Comparison of ENCODE assay signal across 8 cellular contexts in the genomic region with DNA sequence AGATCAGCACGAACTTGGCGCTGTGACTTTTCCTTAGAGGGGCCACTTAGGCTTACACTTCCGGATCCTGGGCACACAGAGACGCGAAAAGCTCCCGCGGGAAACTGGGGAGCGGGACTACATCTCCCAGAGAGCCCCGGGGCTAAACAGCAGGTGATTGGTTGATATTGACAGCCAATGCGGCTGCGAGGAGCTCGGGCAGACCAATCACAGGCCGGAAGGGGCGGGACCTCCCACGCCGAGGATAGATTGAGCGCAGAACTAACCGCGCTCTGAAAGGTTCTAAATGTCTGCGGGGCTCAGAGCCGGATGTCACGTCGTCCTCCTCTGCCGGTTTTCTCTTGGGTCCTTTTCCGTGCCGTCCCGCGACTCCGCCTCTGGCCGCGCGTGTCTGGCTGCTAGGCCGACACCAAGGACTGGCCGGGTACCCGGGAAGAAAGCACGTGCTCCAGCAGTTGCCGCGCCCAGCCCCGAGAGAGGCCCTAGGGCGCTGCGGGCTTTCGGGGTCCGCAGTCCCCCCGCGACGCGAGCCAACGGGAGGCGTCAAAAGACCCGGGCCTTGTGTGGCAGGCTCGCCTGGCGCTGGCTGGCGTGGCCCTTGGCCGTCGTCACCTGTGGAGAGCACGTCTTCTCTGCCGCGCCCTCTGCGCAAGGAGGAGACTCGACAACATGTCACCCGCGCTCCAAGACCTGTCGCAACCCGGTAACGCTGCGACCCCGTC. TPM values are rescaled to one million over a fixed set of nuclear protein-coding genes. Genes with fewer than 3 reads are reported as not detected.
DNase-seq lines count a peak whose midpoint lies in the region; ATAC-seq lines count a peak whose summit lies in the region.

Gene MTR, plus strand, starts transcription at position 258 of the 722 bp plus-strand sequence. Its CDS starts 412 bp downstream, at position 670.

- peaks cover 5% of the 10 kb centered on the region for H3K27me3 Mint-ChIP-seq in activated CD4-positive, alpha-beta T cell treated with anti-CD3 and anti-CD28 coated beads, Interleukin-2, amount 10 ng/mL, durations not matched to agents 7 days and 5 days

- H3K4me1 ChIP-seq in BLaER1 = peaks cover 27% of the 10 kb centered on the region

- peaks cover 30% of the 10 kb centered on the region; the same call in 1 of the 2 replicates for H4K20me1 ChIP-seq in BLaER1

- peak within 1 kb of the TSS; percentile 100 for H3K27ac Mint-ChIP-seq in activated CD4-positive, alpha-beta T cell treated with anti-CD3 and anti-CD28 coated beads, Interleukin-2, amount 10 ng/mL, durations not matched to agents 7 days and 5 days

- no peaks in the 10 kb centered on the region for H3K9me3 ChIP-seq in BLaER1

- peaks cover 10% of the 10 kb centered on the region for H3K36me3 ChIP-seq in BLaER1

- peaks cover 30% of the 10 kb centered on the region for H3K4me1 Mint-ChIP-seq in activated CD4-positive, alpha-beta T cell treated with anti-CD3 and anti-CD28 coated beads, Interleukin-2, amount 10 ng/mL, durations not matched to agents 7 days and 5 days

- H3K27ac ChIP-seq in BLaER1 = peak within 1 kb of the TSS; percentile 92

- no peaks in the 10 kb centered on the region for H3K27me3 ChIP-seq in BLaER1

- no peaks in the 10 kb centered on the region for H3K9me3 Mint-ChIP-seq in activated CD4-positive, alpha-beta T cell treated with anti-CD3 and anti-CD28 coated beads, Interleukin-2, amount 10 ng/mL, durations not matched to agents 7 days and 5 days

- H3K36me3 Mint-ChIP-seq in activated CD4-positive, alpha-beta T cell treated with anti-CD3 and anti-CD28 coated beads, Interleukin-2, amount 10 ng/mL, durations not matched to agents 7 days and 5 days (ENCODE audit: low read depth) = peaks cover 7% of the 10 kb centered on the region

- intact Hi-C loops in left colon (cut with DNase I, micrococcal nuclease) = no loop called here

- ATAC-seq in GM19328 (IDR thresholded peaks at IDR 0.05; ENCODE audit: unreplicated experiment) (peak; percentile 98), HG03520 (IDR thresholded peaks at IDR 0.05; ENCODE audit: unreplicated experiment) (peak; percentile 98), left colon (peak; percentile 98)

- peak within 1 kb of the TSS; percentile 94 for H3K4me3 Mint-ChIP-seq in activated CD4-positive, alpha-beta T cell treated with anti-CD3 and anti-CD28 coated beads, Interleukin-2, amount 10 ng/mL, durations not matched to agents 7 days and 5 days

- DNase-seq in NCI-H69 (lab: John Stamatoyannopoulos, UW) (peak; percentile 100), cortex of kidney (lab: John Stamatoyannopoulos, UW) (peak; percentile 53), left colon (peak; percentile 99)
- DNase-seq in activated CD4-positive, alpha-beta T cell treated with anti-CD3 and anti-CD28 coated beads, Interleukin-2, amount 10 ng/mL, durations not matched to agents 7 days and 5 days = peak; percentile 98
- peak; percentile 98 for DNase-seq in stimulated activated CD4-positive, alpha-beta T cell treated with anti-CD3 and anti-CD28 coated beads, Interleukin-1b, Interleukin-23, amount 100 ng/mL, for 48 hours

- peak within 1 kb of the TSS; percentile 83 for H3K4me3 ChIP-seq in BLaER1

- peak within 1 kb of the TSS; percentile 83 for H3K4me2 ChIP-seq in BLaER1

- CTCF ChIA-PET in activated CD4-positive, alpha-beta T cell treated with anti-CD3 and anti-CD28 coated beads, Interleukin-2, amount 10 ng/mL, durations not matched to agents 7 days and 5 days (lab: Charles Lee) = interaction anchor here (0.8 to 2.0 kb wide), 6 partner anchors 9 to 36 kb away, joined by 3 to 7 read pairs (median 4); no protein-coding TSS in a partner anchor

- POLR2A ChIA-PET in activated CD4-positive, alpha-beta T cell treated with anti-CD3 and anti-CD28 coated beads, Interleukin-2, amount 10 ng/mL, durations not matched to agents 7 days and 5 days (lab: Charles Lee) = no interaction called here

- peak within 1 kb of the TSS; percentile 91 for H3K9ac ChIP-seq in BLaER1

RNA-seq across cellular contexts. Expression of gene MTR, which starts in this region (rescaled TPM):
- 10 to 100 TPM; 41.1 to 42.5 TPM for total RNA-seq in activated CD4-positive, alpha-beta T cell treated with anti-CD3 and anti-CD28 coated beads, Interleukin-2, amount 10 ng/mL, durations not matched to agents 7 days and 5 days
- 10 to 100 TPM; 17.2 to 23.8 TPM for total RNA-seq in left colon

Comparison
In these comparisons a context has a peak if more than half of its experiments do, and no peak if none do; other contexts are left out.
1. Peak in every context shown above with its lines: DNase-seq, ATAC-seq, H3K4me3 ChIP-seq and H3K27ac ChIP-seq.